In the genomic region with DNA sequence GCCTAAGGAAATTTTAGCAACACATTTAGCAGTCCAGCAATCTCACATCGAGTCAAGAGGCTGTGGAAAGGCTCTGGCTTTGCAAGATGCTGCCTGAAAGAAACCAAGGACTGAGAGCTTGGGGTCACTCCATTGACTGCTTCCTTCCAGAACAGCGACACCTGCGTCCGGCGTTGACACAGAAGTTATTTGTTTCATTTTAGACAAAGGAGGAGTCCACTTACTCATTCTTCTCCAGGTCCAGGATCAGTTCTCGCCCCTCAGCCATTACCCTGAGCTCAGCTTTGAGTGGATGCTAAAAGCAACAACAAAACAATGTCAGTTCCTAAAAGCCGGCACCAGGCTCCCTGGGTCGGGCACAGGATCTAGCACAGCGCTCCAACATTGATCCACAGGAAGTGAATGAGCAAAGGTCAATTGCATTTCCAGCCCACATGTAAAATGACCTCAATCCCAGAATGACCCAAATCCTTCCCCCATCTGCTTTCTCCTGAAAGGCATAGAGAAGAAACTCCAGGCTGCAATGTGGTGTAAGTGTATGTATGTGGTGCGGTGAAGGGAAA, we compare ENCODE assay signal across 10 cellular contexts. TPM values are rescaled to one million over a fixed set of nuclear protein-coding genes. Genes with fewer than 3 reads are reported as not detected.
A peak's percentile ranks its signal among the peaks of the same experiment; 100 is the strongest.
DNase-seq lines count a peak whose midpoint lies in the region; ATAC-seq and TF ChIP-seq lines count a peak whose summit lies in the region.
"Had no signal": no experiment of that assay in that cellular context is flagged by ENCODE, and none has a peak within 500 bp of the region (broad histone marks: within the 10 kb centered on the region; RNA-seq: fewer than 3 reads in every experiment).

No MANE protein-coding gene starts in this region.

- no peak for ATAC-seq in activated T-cell treated with anti-CD3 and anti-CD28 coated beads, Interleukin-2, amount 50 U/mL, for 4 hours
- ATAC-seq in upper lobe of left lung (ENCODE audit: low FRiP score in 2 of 2) (no peak), GM23338 (no peak), HG03159 (IDR thresholded peaks at IDR 0.05; ENCODE audit: unreplicated experiment) (no peak)

- TF ChIP-seq EP300 in upper lobe of left lung (IDR thresholded peaks at IDR 0.05), result no peak

- H3K79me2 ChIP-seq in GM23338 (replicated peaks; ENCODE audit: insufficient read depth), result no peaks in the 10 kb centered on the region

- TF ChIP-seq POLR2A in upper lobe of left lung (IDR thresholded peaks at IDR 0.05), result no peak

- 67% methylated on average over 9 to 10 of the region's 10 CpGs for WGBS in upper lobe of left lung, 2 donors

- no peaks in the 10 kb centered on the region for H3K9me3 ChIP-seq in mucosa of rectum (ENCODE audit: control insufficient read depth in 2 of 2, low read length in 2 of 2)
- H3K9me3 ChIP-seq in upper lobe of left lung, result no peaks in the 10 kb centered on the region
- H3K9me3 ChIP-seq: suprapubic skin had no signal

- H3K4me3 ChIP-seq in mucosa of rectum (ENCODE audit: low read length in 2 of 2) (no peak overlapping the region), upper lobe of left lung (no peak overlapping the region), GM23338 (no peak overlapping the region)
- H3K4me3 ChIP-seq: skin epidermis, suprapubic skin had no signal

- H3K27ac Mint-ChIP-seq in activated T-cell treated with anti-CD3 and anti-CD28 coated beads, Interleukin-2, amount 50 U/mL, for 24 hours, result peak overlapping the region; percentile 62
- no peak overlapping the region for H3K27ac Mint-ChIP-seq in GM23338

- peak overlapping the region; percentile 6 for H3K27ac ChIP-seq in caudate nucleus (ENCODE audit: low read depth, low read length)
- peak overlapping the region; percentile 57 to 59 for H3K27ac ChIP-seq in mucosa of rectum (ENCODE audit: low read depth in 2 of 2, low read length in 2 of 2)
- peak overlapping the region; percentile 46 to 76 (median 60) for H3K27ac ChIP-seq in upper lobe of left lung
- no peak overlapping the region for H3K27ac ChIP-seq in GM23338 (ENCODE audit: low read depth)
- H3K27ac ChIP-seq: suprapubic skin had no signal

- H3K9me2 ChIP-seq in GM23338 (ENCODE audit: insufficient read depth), result no peaks in the 10 kb centered on the region

- H3K4me3 Mint-ChIP-seq in activated T-cell treated with anti-CD3 and anti-CD28 coated beads, Interleukin-2, amount 50 U/mL, for 24 hours, result no peak overlapping the region
- H3K4me3 Mint-ChIP-seq in activated T-cell treated with anti-CD3 and anti-CD28 coated beads, Interleukin-2, amount 50 U/mL, for 4 hours, result no peak overlapping the region
- no peak overlapping the region for H3K4me3 Mint-ChIP-seq in GM23338

- no peak overlapping the region for H3K9ac ChIP-seq in mucosa of rectum (ENCODE audit: low read depth in 1 of 2, low read length in 2 of 2)

- 0 out of 2 replicates have a peak, but pooled peaks cover 3% of the 10 kb centered on the region for H4K20me1 ChIP-seq in GM23338 (replicated peaks; ENCODE audit: insufficient read depth)

- H3K4me1 ChIP-seq in mucosa of rectum (ENCODE audit: control insufficient read depth in 2 of 2, insufficient read depth in 2 of 2, low read length in 2 of 2) (peaks cover 7 to 15% of the 10 kb centered on the region in 2 donors), upper lobe of left lung (peaks cover 18 to 41% (median 34%) of the 10 kb centered on the region in 4 donors), GM23338 (ENCODE audit: insufficient read depth) (peaks cover 13% of the 10 kb centered on the region)
- H3K4me1 ChIP-seq: suprapubic skin had no signal

- H3K4me1 Mint-ChIP-seq in activated T-cell treated with anti-CD3 and anti-CD28 coated beads, Interleukin-2, amount 50 U/mL, for 24 hours (ENCODE audit: low read depth), result peaks cover 50% of the 10 kb centered on the region
- H3K4me1 Mint-ChIP-seq in activated T-cell treated with anti-CD3 and anti-CD28 coated beads, Interleukin-2, amount 50 U/mL, for 4 hours (ENCODE audit: low read depth), result peaks cover 69% of the 10 kb centered on the region
- peaks cover 29% of the 10 kb centered on the region for H3K4me1 Mint-ChIP-seq in GM23338

- peaks cover 0 to 7% of the 10 kb centered on the region in 2 donors for H3K36me3 ChIP-seq in mucosa of rectum (ENCODE audit: control insufficient read depth in 2 of 2, insufficient read depth in 2 of 2, low read length in 2 of 2)
- no peaks in the 10 kb centered on the region for H3K36me3 ChIP-seq in upper lobe of left lung
- H3K36me3 ChIP-seq in GM23338 (ENCODE audit: insufficient read depth), result no peaks in the 10 kb centered on the region
- H3K36me3 ChIP-seq: suprapubic skin had no signal

- no peak overlapping the region for H2AFZ ChIP-seq in GM23338

- H3K27me3 Mint-ChIP-seq in activated T-cell treated with anti-CD3 and anti-CD28 coated beads, Interleukin-2, amount 50 U/mL, for 24 hours, result no peaks in the 10 kb centered on the region
- no peaks in the 10 kb centered on the region for H3K27me3 Mint-ChIP-seq in activated T-cell treated with anti-CD3 and anti-CD28 coated beads, Interleukin-2, amount 50 U/mL, for 4 hours (ENCODE audit: low read depth)
- peaks cover 10% of the 10 kb centered on the region for H3K27me3 Mint-ChIP-seq in GM23338 (ENCODE audit: insufficient read depth, low read depth, poor library complexity)

- H3F3A ChIP-seq in GM23338 (replicated peaks; ENCODE audit: low read depth), result no peaks in the 10 kb centered on the region

- H3K27me3 ChIP-seq in mucosa of rectum (ENCODE audit: control insufficient read depth in 2 of 2, insufficient read depth in 2 of 2, low read length in 2 of 2) (no peaks in the 10 kb centered on the region), upper lobe of left lung (no peaks in the 10 kb centered on the region), GM23338 (ENCODE audit: insufficient read depth) (no peaks in the 10 kb centered on the region)
- H3K27me3 ChIP-seq: suprapubic skin had no signal

- H3K9me3 Mint-ChIP-seq in activated T-cell treated with anti-CD3 and anti-CD28 coated beads, Interleukin-2, amount 50 U/mL, for 24 hours, result no peaks in the 10 kb centered on the region
- no peaks in the 10 kb centered on the region for H3K9me3 Mint-ChIP-seq in activated T-cell treated with anti-CD3 and anti-CD28 coated beads, Interleukin-2, amount 50 U/mL, for 4 hours
- H3K9me3 Mint-ChIP-seq in GM23338, result no peaks in the 10 kb centered on the region

- no peak for DNase-seq in activated T-cell treated with anti-CD3 and anti-CD28 coated beads, Interleukin-2, amount 50 U/mL, for 24 hours
- DNase-seq in activated T-cell treated with anti-CD3 and anti-CD28 coated beads, Interleukin-2, amount 50 U/mL, for 4 hours, result no peak
- DNase-seq in caudate nucleus (lab: John Stamatoyannopoulos, UW) (peak in 4 of 61 donors; percentile 7 to 69 (median 46)), upper lobe of left lung (no peak), GM23338 (ENCODE audit: low spot score) (no peak), NCI-H2081 treated with DMSO at 0.1 percent for 48 hours (lab: John Stamatoyannopoulos, UW) (no peak)

- TF ChIP-seq CTCF in upper lobe of left lung (IDR thresholded peaks at IDR 0.05) (peak in 1 of 6 experiments; percentile 19), GM23338 (conservative IDR thresholded peaks at IDR 0.05; ENCODE audit: low read depth in 2 of 2) (no peak)

- no peak overlapping the region for H3K4me2 ChIP-seq in GM23338

- peaks cover 75% of the 10 kb centered on the region for H3K36me3 Mint-ChIP-seq in activated T-cell treated with anti-CD3 and anti-CD28 coated beads, Interleukin-2, amount 50 U/mL, for 24 hours (ENCODE audit: low read depth)
- peaks cover 39% of the 10 kb centered on the region for H3K36me3 Mint-ChIP-seq in activated T-cell treated with anti-CD3 and anti-CD28 coated beads, Interleukin-2, amount 50 U/mL, for 4 hours (ENCODE audit: insufficient read depth)
- peaks cover 14% of the 10 kb centered on the region for H3K36me3 Mint-ChIP-seq in GM23338 (ENCODE audit: low read depth)

TF ChIP-seq in GM23338, 12 proteins besides CTCF, POLR2A, EP300 and RAD21:
- TF ChIP-seq EZH2 (IDR thresholded peaks at IDR 0.05; ENCODE audit: low read depth, unreplicated experiment), result no peak
- TF ChIP-seq NANOG (IDR thresholded peaks at IDR 0.05; ENCODE audit: borderline replicate concordance), result no peak
- TF ChIP-seq, protein P1, sequence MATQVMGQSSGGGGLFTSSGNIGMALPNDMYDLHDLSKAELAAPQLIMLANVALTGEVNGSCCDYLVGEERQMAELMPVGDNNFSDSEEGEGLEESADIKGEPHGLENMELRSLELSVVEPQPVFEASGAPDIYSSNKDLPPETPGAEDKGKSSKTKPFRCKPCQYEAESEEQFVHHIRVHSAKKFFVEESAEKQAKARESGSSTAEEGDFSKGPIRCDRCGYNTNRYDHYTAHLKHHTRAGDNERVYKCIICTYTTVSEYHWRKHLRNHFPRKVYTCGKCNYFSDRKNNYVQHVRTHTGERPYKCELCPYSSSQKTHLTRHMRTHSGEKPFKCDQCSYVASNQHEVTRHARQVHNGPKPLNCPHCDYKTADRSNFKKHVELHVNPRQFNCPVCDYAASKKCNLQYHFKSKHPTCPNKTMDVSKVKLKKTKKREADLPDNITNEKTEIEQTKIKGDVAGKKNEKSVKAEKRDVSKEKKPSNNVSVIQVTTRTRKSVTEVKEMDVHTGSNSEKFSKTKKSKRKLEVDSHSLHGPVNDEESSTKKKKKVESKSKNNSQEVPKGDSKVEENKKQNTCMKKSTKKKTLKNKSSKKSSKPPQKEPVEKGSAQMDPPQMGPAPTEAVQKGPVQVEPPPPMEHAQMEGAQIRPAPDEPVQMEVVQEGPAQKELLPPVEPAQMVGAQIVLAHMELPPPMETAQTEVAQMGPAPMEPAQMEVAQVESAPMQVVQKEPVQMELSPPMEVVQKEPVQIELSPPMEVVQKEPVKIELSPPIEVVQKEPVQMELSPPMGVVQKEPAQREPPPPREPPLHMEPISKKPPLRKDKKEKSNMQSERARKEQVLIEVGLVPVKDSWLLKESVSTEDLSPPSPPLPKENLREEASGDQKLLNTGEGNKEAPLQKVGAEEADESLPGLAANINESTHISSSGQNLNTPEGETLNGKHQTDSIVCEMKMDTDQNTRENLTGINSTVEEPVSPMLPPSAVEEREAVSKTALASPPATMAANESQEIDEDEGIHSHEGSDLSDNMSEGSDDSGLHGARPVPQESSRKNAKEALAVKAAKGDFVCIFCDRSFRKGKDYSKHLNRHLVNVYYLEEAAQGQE (IDR thresholded peaks at IDR 0.05; ENCODE audit: unreplicated experiment), result no peak
TF ChIP-seq in GM23338: peak in this region for 0.

RNA-seq across cellular contexts. Expression of gene ADAM19, which starts 11.3 kb away (rescaled TPM):
- total RNA-seq in activated T-cell treated with anti-CD3 and anti-CD28 coated beads, Interleukin-2, amount 50 U/mL, for 4 hours, result 10 to 100 TPM; 37.9 to 54.9 (median 49.2) TPM
- total RNA-seq in upper lobe of left lung, result 10 to 100 TPM in 2 of 6 donors, 1 to 10 TPM in 4; 5.5 to 17.0 (median 7.1) TPM
- 13.2 and 13.3 TPM in 2 replicates for total RNA-seq in GM23338 (2014; rRNA removed; shearing (Covaris generic))
- polyA plus RNA-seq in GM23338 (2016; fragmentation: Nextera tagmentation; extraction: Ambion mirVana), result 9.1 and 10.0 TPM in 2 replicates
